In the genomic region with DNA sequence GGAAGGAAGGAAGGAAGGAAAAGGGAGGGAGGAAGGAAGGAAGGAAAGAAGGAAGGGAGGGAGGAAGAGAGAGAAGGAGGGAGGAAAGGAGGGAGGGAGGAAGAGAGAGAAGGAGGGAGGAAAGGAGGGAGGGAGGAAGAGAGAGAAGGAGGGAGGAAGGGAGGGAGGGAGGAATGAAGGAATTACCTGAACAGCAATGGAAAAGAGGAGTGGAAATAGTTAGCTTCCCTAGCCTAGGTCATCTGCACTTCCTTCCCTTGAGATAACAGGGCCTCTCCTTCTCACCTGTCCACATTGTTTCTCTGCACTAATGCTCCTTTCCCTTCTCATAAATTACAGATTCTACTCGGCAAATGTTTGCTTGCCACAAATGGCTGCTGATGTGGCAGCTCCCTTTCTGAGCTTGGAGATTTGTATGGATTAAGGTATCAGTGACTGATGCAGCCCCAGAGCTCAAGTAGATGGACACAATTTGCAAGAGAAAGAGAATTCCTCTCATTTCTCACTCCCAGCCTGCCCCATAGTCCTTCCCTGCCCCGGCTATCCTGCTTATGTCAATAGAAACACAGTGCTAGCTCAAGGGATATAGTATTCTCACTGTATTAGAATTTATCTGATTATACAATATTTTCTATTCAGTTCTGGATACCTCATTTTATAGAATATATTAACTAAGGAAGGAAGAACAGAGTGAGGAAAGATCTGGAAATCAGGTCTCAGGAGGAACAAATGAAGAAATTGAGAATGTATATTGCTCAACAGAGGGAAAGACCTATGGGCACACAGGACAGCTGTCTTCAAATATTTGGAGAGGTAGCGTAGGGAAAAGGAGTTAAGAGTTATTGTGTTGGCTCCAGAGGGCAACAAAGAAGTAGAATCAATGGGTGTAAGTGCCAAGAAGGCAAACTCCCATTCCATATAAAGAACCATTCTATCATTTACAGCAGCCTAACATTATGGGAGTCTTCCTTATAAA, we compare ENCODE assay signal across 26 cellular contexts. TPM values are rescaled to one million over a fixed set of nuclear protein-coding genes. Genes with fewer than 3 reads are reported as not detected.
A peak's percentile ranks its signal among the peaks of the same experiment; 100 is the strongest.
DNase-seq lines count a peak whose midpoint lies in the region; ATAC-seq and TF ChIP-seq lines count a peak whose summit lies in the region.
"Had no signal": no experiment of that assay in that cellular context is flagged by ENCODE, and none has a peak within 500 bp of the region (broad histone marks: within the 10 kb centered on the region; RNA-seq: fewer than 3 reads in every experiment).

No MANE protein-coding gene starts in this region.

- H3K79me2 ChIP-seq in OCI-LY3 (ENCODE audit: low read length): no peaks in the 10 kb centered on the region
- no peaks in the 10 kb centered on the region for H3K79me2 ChIP-seq in mesendoderm (ENCODE audit: control insufficient read depth, insufficient read depth, low read length)
- H3K79me2 ChIP-seq: parathyroid adenoma had no signal

- H2AK5ac ChIP-seq in mesendoderm (ENCODE audit: low read length): no peak overlapping the region

- H3K4me2 ChIP-seq in OCI-LY3 (ENCODE audit: low read length) (peak overlapping the region; percentile 7; the same call in 1 of the 2 replicates), mesendoderm (ENCODE audit: low read length) (no peak overlapping the region)

- H3K79me1 ChIP-seq in mesendoderm (ENCODE audit: low read length): no peaks in the 10 kb centered on the region

- TF ChIP-seq CTCF in OCI-LY3 (IDR thresholded peaks at IDR 0.05; ENCODE audit: low read depth, low read length) (no peak), coronary artery (IDR thresholded peaks at IDR 0.05) (no peak)

- DNase-seq in DMS53 (lab: John Stamatoyannopoulos, UW) (peak; percentile 28), DMS53 treated with DMSO at 0.1 percent for 48 hours (lab: John Stamatoyannopoulos, UW; ENCODE audit: unreplicated experiment) (no peak), mesendoderm (peak; percentile 27), coronary artery (ENCODE audit: low spot score) (no peak)
- DNase-seq in stimulated activated naive CD8-positive, alpha-beta T cell treated with anti-CD3 and anti-CD28 coated beads, Interleukin-15, Interleukin-2, amounts not matched to agents 100 U/mL and 50 U/mL, for 24 hours: no peak
- DNase-seq: activated CD4-positive, alpha-beta T cell treated with anti-CD3 and anti-CD28 coated beads, Interleukin-2, amount 10 ng/mL, durations not matched to agents 24 days and 14 days; activated CD8-positive, alpha-beta memory T cell treated with anti-CD3 and anti-CD28 coated beads for 24 hours; activated effector memory CD4-positive, alpha-beta T cell treated with Interleukin-2 at 50 U/mL for 16 hours; amygdala; dorsolateral prefrontal cortex; left cardiac atrium; NCI-H187; NCI-H524 treated with DMSO at 0.1 percent for 48 hours; retina; Right ventricle myocardium superior; small intestine; T-helper 9 cell; testis had no signal

- H3K36me3 ChIP-seq in HUES6 (ENCODE audit: control insufficient read depth, insufficient read depth, low read length): no peaks in the 10 kb centered on the region
- H3K36me3 ChIP-seq in OCI-LY3 (replicated peaks; ENCODE audit: low read depth, low read length): no peaks in the 10 kb centered on the region
- H3K36me3 ChIP-seq in mesendoderm (ENCODE audit: control insufficient read depth, insufficient read depth, low read length): no peaks in the 10 kb centered on the region

- no peak overlapping the region for H2AFZ ChIP-seq in OCI-LY3 (ENCODE audit: low read depth, low read length)
- H2AFZ ChIP-seq: parathyroid adenoma had no signal

- no peak overlapping the region for H2BK120ac ChIP-seq in mesendoderm (ENCODE audit: low read depth, low read length)

- H3K4me3 ChIP-seq in HUES6 (ENCODE audit: low read depth, low read length) (peak overlapping the region; percentile 25; the same call in 1 of the 2 replicates), OCI-LY3 (ENCODE audit: low read length) (no peak overlapping the region), mesendoderm (ENCODE audit: low read length) (no peak overlapping the region), coronary artery (no peak overlapping the region)
- H3K4me3 ChIP-seq: dorsolateral prefrontal cortex, testis had no signal

- H3K27ac ChIP-seq in HUES6 (ENCODE audit: low read depth, low read length): no peak overlapping the region
- peak overlapping the region; percentile 95 for H3K27ac ChIP-seq in OCI-LY3 (ENCODE audit: low read length)
- no peak overlapping the region for H3K27ac ChIP-seq in mesendoderm (ENCODE audit: low read depth, low read length)
- H3K27ac ChIP-seq in coronary artery: no peak overlapping the region
- H3K27ac ChIP-seq: 22Rv1, dorsolateral prefrontal cortex, parathyroid adenoma, testis had no signal

- no peaks in the 10 kb centered on the region for H4K20me1 ChIP-seq in OCI-LY3 (ENCODE audit: insufficient read depth, low read length)

- no peak for ATAC-seq in HG02840 (IDR thresholded peaks at IDR 0.05; ENCODE audit: low FRiP score, unreplicated experiment)
- no peak for ATAC-seq in stimulated activated naive CD8-positive, alpha-beta T cell treated with anti-CD3 and anti-CD28 coated beads, Interleukin-15, Interleukin-2, amounts not matched to agents 100 U/mL and 50 U/mL, for 24 hours
- ATAC-seq: activated naive CD4-positive, alpha-beta T cell treated with anti-CD3 and anti-CD28 coated beads, Interleukin-2, amount 50 U/mL, for 72 hours; left cardiac atrium; Panc1 had no signal

- no peaks in the 10 kb centered on the region for H3K9me3 ChIP-seq in HUES6 (ENCODE audit: control insufficient read depth, insufficient read depth, low read depth, low read length)
- no peaks in the 10 kb centered on the region for H3K9me3 ChIP-seq in OCI-LY3 (ENCODE audit: insufficient read depth, low read length)
- H3K9me3 ChIP-seq: testis had no signal

- H3K4me1 ChIP-seq in HUES6 (ENCODE audit: control insufficient read depth, insufficient read depth, low read length) (peaks cover 50% of the 10 kb centered on the region), OCI-LY3 (ENCODE audit: low read length) (peaks cover 73% of the 10 kb centered on the region), mesendoderm (ENCODE audit: control insufficient read depth, low read depth, low read length) (no peaks in the 10 kb centered on the region)
- H3K4me1 ChIP-seq: parathyroid adenoma, testis had no signal

- H3K4ac ChIP-seq in mesendoderm (ENCODE audit: low read depth, low read length): no peak overlapping the region

- H4K8ac ChIP-seq in mesendoderm (ENCODE audit: low read depth, low read length): no peak overlapping the region

- no peak overlapping the region for H2BK15ac ChIP-seq in mesendoderm (replicated peaks; ENCODE audit: low read depth)

- H3K27me3 ChIP-seq in HUES6 (ENCODE audit: control insufficient read depth, insufficient read depth, low read length): peaks cover 4% of the 10 kb centered on the region; the same call in 1 of the 2 replicates
- no peaks in the 10 kb centered on the region for H3K27me3 ChIP-seq in OCI-LY3 (ENCODE audit: low read depth, low read length)
- H3K27me3 ChIP-seq in mesendoderm (ENCODE audit: insufficient read depth, low read length, poor library complexity): peaks cover 2% of the 10 kb centered on the region
- H3K27me3 ChIP-seq: testis had no signal

- H3K56ac ChIP-seq in mesendoderm (ENCODE audit: low read length): no peak overlapping the region

- no peak overlapping the region for H4K5ac ChIP-seq in mesendoderm (ENCODE audit: low read length)

- H2BK5ac ChIP-seq in mesendoderm (ENCODE audit: low read length): no peak overlapping the region

- no peak overlapping the region for H3K18ac ChIP-seq in mesendoderm (ENCODE audit: low read length)

- no CpG with 5 or more reads among the region's 3 CpGs for WGBS in mesendoderm (ENCODE audit: extremely low coverage, insufficient coverage, low lambda C conversion rate)

- H3K23ac ChIP-seq in mesendoderm (ENCODE audit: low read length): no peak overlapping the region

- H3K9ac ChIP-seq in HUES6 (ENCODE audit: low read length): no peak overlapping the region
- peak overlapping the region; percentile 68; the same call in 1 of the 2 replicates for H3K9ac ChIP-seq in OCI-LY3 (ENCODE audit: low read length)
- no peak overlapping the region for H3K9ac ChIP-seq in mesendoderm (ENCODE audit: low read length)
- H3K9ac ChIP-seq: parathyroid adenoma had no signal

RNA-seq across cellular contexts. Expression of a gene that starts 14.6 kb away (rescaled TPM):
- polyA plus RNA-seq in mesendoderm (2013, experiment 1 of 2): 0.17 TPM
- polyA plus RNA-seq in mesendoderm (2013, experiment 2 of 2): 0.18 TPM
- polyA plus RNA-seq: CD14-positive monocyte, small intestine had no signal

RNA-seq across cellular contexts. Expression of a gene that starts 28.7 kb away (rescaled TPM):
- polyA plus RNA-seq in mesendoderm (2013, experiment 1 of 2): 0.03 TPM
- polyA plus RNA-seq in mesendoderm (2013, experiment 2 of 2): 0.04 TPM

Comparison
In these comparisons a context has a peak if more than half of its experiments do, and no peak if none do; other contexts are left out.
1. DNase-seq: peak in DMS53 (single experiment) and mesendoderm (single experiment); none in DMS53 treated with DMSO at 0.1 percent for 48 hours (single experiment), stimulated activated naive CD8-positive, alpha-beta T cell treated with anti-CD3 and anti-CD28 coated beads, Interleukin-15, Interleukin-2, amounts not matched to agents 100 U/mL and 50 U/mL, for 24 hours (single experiment) and coronary artery (single experiment).